9 cellular contexts compared by ENCODE assay signal in genomic region chr1:193111641-193112090, GRCh38. TPM values are rescaled to one million over a fixed set of nuclear protein-coding genes. Genes with fewer than 3 reads are reported as not detected.
DNase-seq lines count a peak whose midpoint lies in the region; ATAC-seq and TF ChIP-seq lines count a peak whose summit lies in the region.
"Had no signal": no experiment of that assay in that cellular context is flagged by ENCODE, and none has a peak within 500 bp of the region (broad histone marks: within the 10 kb centered on the region; RNA-seq: fewer than 3 reads in every experiment).

No MANE protein-coding gene starts in this region.

- H3K9ac ChIP-seq in Karpas-422 (ENCODE audit: low read length), result no peak overlapping the region

- H3K9me3 ChIP-seq in SJSA1 (replicated peaks) (no peaks in the 10 kb centered on the region), heart left ventricle (no peaks in the 10 kb centered on the region), Karpas-422 (ENCODE audit: low read length) (no peaks in the 10 kb centered on the region)

- H3K27ac Mint-ChIP-seq in GM23338, result peak overlapping the region; percentile 92

- H3K9me2 ChIP-seq in GM23338 (ENCODE audit: insufficient read depth), result no peaks in the 10 kb centered on the region
- H3K9me2 ChIP-seq in Karpas-422 (replicated peaks; ENCODE audit: insufficient read depth, low read length), result no peaks in the 10 kb centered on the region

- TF ChIP-seq CTCF in GM23338 (conservative IDR thresholded peaks at IDR 0.05; ENCODE audit: low read depth in 2 of 2) (no peak), heart left ventricle (IDR thresholded peaks at IDR 0.05) (no peak)

- 38 to 50% (median 43%) methylated on average over 6 of the region's 6 CpGs for WGBS in heart left ventricle, 4 donors

- H3K4me1 ChIP-seq in GM23338 (ENCODE audit: insufficient read depth) (peaks cover 25% of the 10 kb centered on the region), SJSA1 (replicated peaks) (peaks cover 45% of the 10 kb centered on the region), heart left ventricle (peaks cover 0 to 19% (median 4%) of the 10 kb centered on the region in 12 donors), Karpas-422 (ENCODE audit: low read length) (no peaks in the 10 kb centered on the region)

- H3K79me2 ChIP-seq in GM23338 (replicated peaks; ENCODE audit: insufficient read depth) (no peaks in the 10 kb centered on the region), Karpas-422 (ENCODE audit: low read length) (no peaks in the 10 kb centered on the region)

- H3F3A ChIP-seq in GM23338 (replicated peaks; ENCODE audit: low read depth), result no peaks in the 10 kb centered on the region

- peaks cover 42% of the 10 kb centered on the region for H3K4me1 Mint-ChIP-seq in GM23338

- H3K4me2 ChIP-seq in GM23338 (0 out of 2 replicates have a peak overlapping the region, but pooled peaks have one; percentile 41), Karpas-422 (ENCODE audit: low read depth, low read length, poor library complexity, severe bottlenecking) (no peak overlapping the region)

- no peak overlapping the region for H3K4me3 Mint-ChIP-seq in GM23338

- ATAC-seq in GM23338, result peak; percentile 49
- peak; percentile 6 to 80 (median 56) for ATAC-seq in heart left ventricle
- ATAC-seq in HG02642 (IDR thresholded peaks at IDR 0.05; ENCODE audit: poor library complexity, unreplicated experiment), result no peak
- ATAC-seq in GM18505 (IDR thresholded peaks at IDR 0.05; ENCODE audit: unreplicated experiment), result no peak

- H3K4me3 ChIP-seq in GM23338 (no peak overlapping the region), SJSA1 (no peak overlapping the region), heart left ventricle (no peak overlapping the region), Karpas-422 (ENCODE audit: low read length) (no peak overlapping the region)

- peaks cover 2% of the 10 kb centered on the region for H3K27me3 Mint-ChIP-seq in GM23338 (ENCODE audit: insufficient read depth, low read depth, poor library complexity)

- DNase-seq in GM23338 (ENCODE audit: low spot score) (peak; percentile 39), SJSA1 (ENCODE audit: low read depth in 1 of 2, low spot score in 2 of 2) (peak; percentile 59 to 79), heart left ventricle (peak in 2 of 5 donors; percentile 70 to 75), stromal cell of bone marrow (ENCODE audit: low read depth) (peak; percentile 61), Karpas-422 (no peak), HUDEP-2 (lab: John Stamatoyannopoulos, UW; ENCODE audit: unreplicated experiment in 76 of 76) (no peak)
- DNase-seq: occipital lobe had no signal

- H3K27me3 ChIP-seq in GM23338 (ENCODE audit: insufficient read depth) (no peaks in the 10 kb centered on the region), SJSA1 (replicated peaks) (no peaks in the 10 kb centered on the region), heart left ventricle (no peaks in the 10 kb centered on the region), Karpas-422 (ENCODE audit: low read length) (no peaks in the 10 kb centered on the region)

- intact Hi-C loops in heart left ventricle (cut with DNase I), result loop anchor here in 1 of 10 donors (10.0 kb wide), 1 partner anchor 637 kb away; no protein-coding TSS in a partner anchor

- no peak for TF ChIP-seq POLR2A in heart left ventricle (IDR thresholded peaks at IDR 0.05)
- TF ChIP-seq POLR2A in GM18505 (IDR thresholded peaks at IDR 0.05; ENCODE audit: borderline replicate concordance, extremely low read depth, insufficient read depth, insufficient read length), result no peak

- H4K20me1 ChIP-seq in GM23338 (replicated peaks; ENCODE audit: insufficient read depth), result no peaks in the 10 kb centered on the region
- no peaks in the 10 kb centered on the region for H4K20me1 ChIP-seq in Karpas-422 (ENCODE audit: insufficient read depth, low read depth, low read length)

- no peaks in the 10 kb centered on the region for H3K36me3 Mint-ChIP-seq in GM23338 (ENCODE audit: low read depth)

- H2AFZ ChIP-seq in GM23338 (peak overlapping the region; percentile 64), Karpas-422 (ENCODE audit: low read length) (no peak overlapping the region)

- H3K36me3 ChIP-seq in GM23338 (ENCODE audit: insufficient read depth) (no peaks in the 10 kb centered on the region), SJSA1 (no peaks in the 10 kb centered on the region), heart left ventricle (no peaks in the 10 kb centered on the region), Karpas-422 (ENCODE audit: insufficient read depth, low read length) (no peaks in the 10 kb centered on the region)

- H3K9me3 Mint-ChIP-seq in GM23338, result no peaks in the 10 kb centered on the region

- no peak overlapping the region for H3K27ac ChIP-seq in GM23338 (ENCODE audit: low read depth)
- H3K27ac ChIP-seq in SJSA1, result peak overlapping the region; percentile 75
- H3K27ac ChIP-seq in heart left ventricle, result peak overlapping the region in 3 of 12 donors; percentile 38 to 49 (median 43)
- no peak overlapping the region for H3K27ac ChIP-seq in Karpas-422 (ENCODE audit: low read length)

TF ChIP-seq in GM23338, 12 proteins besides CTCF, POLR2A, EP300 and RAD21 (continues in another document):
- TF ChIP-seq NANOG (IDR thresholded peaks at IDR 0.05; ENCODE audit: borderline replicate concordance) (no peak), POLR2AphosphoS5 (IDR thresholded peaks at IDR 0.05; ENCODE audit: low read depth) (no peak), EZH2 (IDR thresholded peaks at IDR 0.05; ENCODE audit: low read depth, unreplicated experiment) (no peak), REST (IDR thresholded peaks at IDR 0.05; ENCODE audit: unreplicated experiment) (no peak), JUNB (IDR thresholded peaks at IDR 0.05; ENCODE audit: unreplicated experiment) (no peak), EZH2phosphoT487 (IDR thresholded peaks at IDR 0.05; ENCODE audit: unreplicated experiment) (no peak)
- TF ChIP-seq, protein P1, sequence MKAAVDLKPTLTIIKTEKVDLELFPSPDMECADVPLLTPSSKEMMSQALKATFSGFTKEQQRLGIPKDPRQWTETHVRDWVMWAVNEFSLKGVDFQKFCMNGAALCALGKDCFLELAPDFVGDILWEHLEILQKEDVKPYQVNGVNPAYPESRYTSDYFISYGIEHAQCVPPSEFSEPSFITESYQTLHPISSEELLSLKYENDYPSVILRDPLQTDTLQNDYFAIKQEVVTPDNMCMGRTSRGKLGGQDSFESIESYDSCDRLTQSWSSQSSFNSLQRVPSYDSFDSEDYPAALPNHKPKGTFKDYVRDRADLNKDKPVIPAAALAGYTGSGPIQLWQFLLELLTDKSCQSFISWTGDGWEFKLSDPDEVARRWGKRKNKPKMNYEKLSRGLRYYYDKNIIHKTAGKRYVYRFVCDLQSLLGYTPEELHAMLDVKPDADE (IDR thresholded peaks at IDR 0.05), result no peak

RNA-seq across cellular contexts. Expression of gene GLRX2, which starts 6.5 kb away (rescaled TPM):
- 7.2 and 7.7 TPM in 2 replicates for total RNA-seq in GM23338 (2014; rRNA removed; shearing (Covaris generic))
- 28.3 and 37.8 TPM in 2 replicates for polyA plus RNA-seq in GM23338 (2016; fragmentation: Nextera tagmentation; extraction: Ambion mirVana)
- 35.6 and 41.9 TPM in 2 replicates for total RNA-seq in SJSA1 (2014; rRNA removed; shearing (Covaris generic))
- total RNA-seq in heart left ventricle, result 100 to 1,000 TPM in 1 of 9 donors, 10 to 100 TPM in 8; 11.0 to 102 (median 28.5) TPM
- polyA plus RNA-seq in heart left ventricle, result 10 to 100 TPM; 45.3 to 57.6 TPM
- 13.3 and 30.9 TPM in 2 replicates for total RNA-seq in Karpas-422 (2014; rRNA removed; shearing (Covaris generic); ENCODE audit: low replicate concordance)

RNA-seq across cellular contexts. Expression of gene CDC73, which starts 10.2 kb away (rescaled TPM):
- total RNA-seq in GM23338 (2014; rRNA removed; shearing (Covaris generic)), result 36.9 and 40.4 TPM in 2 replicates
- polyA plus RNA-seq in GM23338 (2016; fragmentation: Nextera tagmentation; extraction: Ambion mirVana) (62.5 and 63.2 TPM in 2 replicates), heart left ventricle (10 to 100 TPM in 1 of 2 donors, 1 to 10 TPM in 1; 8.3 to 20.7 TPM)
- total RNA-seq in SJSA1 (2014; rRNA removed; shearing (Covaris generic)), result 25.0 and 26.3 TPM in 2 replicates
- 10 to 100 TPM; 26.6 to 57.3 (median 53.6) TPM for total RNA-seq in heart left ventricle
- 21.1 and 37.9 TPM in 2 replicates for total RNA-seq in Karpas-422 (2014; rRNA removed; shearing (Covaris generic); ENCODE audit: low replicate concordance)

RNA-seq across cellular contexts. Expression of gene RO60, which starts 52.3 kb away (rescaled TPM):
- 122 and 130 TPM in 2 replicates for total RNA-seq in GM23338 (2014; rRNA removed; shearing (Covaris generic))
- polyA plus RNA-seq in GM23338 (2016; fragmentation: Nextera tagmentation; extraction: Ambion mirVana) (87.3 and 103 TPM in 2 replicates), heart left ventricle (10 to 100 TPM in 1 of 2 donors, 1 to 10 TPM in 1; 5.9 to 20.5 TPM)
- total RNA-seq in SJSA1 (2014; rRNA removed; shearing (Covaris generic)), result 90.0 and 97.2 TPM in 2 replicates
- total RNA-seq in heart left ventricle, result 10 to 100 TPM; 48.3 to 67.7 (median 55.6) TPM
- total RNA-seq in Karpas-422 (2014; rRNA removed; shearing (Covaris generic); ENCODE audit: low replicate concordance), result 107 and 168 TPM in 2 replicates

RNA-seq across cellular contexts. Expression of gene UCHL5, which starts 52.5 kb away (rescaled TPM):
- 40.2 and 42.5 TPM in 2 replicates for total RNA-seq in GM23338 (2014; rRNA removed; shearing (Covaris generic))
- polyA plus RNA-seq in GM23338 (2016; fragmentation: Nextera tagmentation; extraction: Ambion mirVana), result 60.2 and 67.1 TPM in 2 replicates
- 33.4 and 57.5 TPM in 2 replicates for total RNA-seq in SJSA1 (2014; rRNA removed; shearing (Covaris generic))
- total RNA-seq in heart left ventricle, result 10 to 100 TPM; 28.8 to 45.3 (median 37.1) TPM
- 10 to 100 TPM; 21.4 to 30.8 TPM for polyA plus RNA-seq in heart left ventricle
- 48.8 and 63.4 TPM in 2 replicates for total RNA-seq in Karpas-422 (2014; rRNA removed; shearing (Covaris generic); ENCODE audit: low replicate concordance)

Comparison
In these comparisons a context has a peak if more than half of its experiments do, and no peak if none do; other contexts are left out.
1. ATAC-seq: peak in GM23338 (single experiment) and heart left ventricle (4 of 4); none in HG02642 (single experiment) and GM18505 (single experiment).
2. DNase-seq: peak in GM23338 (single experiment), SJSA1 (2 of 2) and stromal cell of bone marrow (single experiment); none in Karpas-422 (single experiment) and HUDEP-2 (0 of 76).